Comparison of ENCODE assay signal across 8 cellular contexts in the genomic region with DNA sequence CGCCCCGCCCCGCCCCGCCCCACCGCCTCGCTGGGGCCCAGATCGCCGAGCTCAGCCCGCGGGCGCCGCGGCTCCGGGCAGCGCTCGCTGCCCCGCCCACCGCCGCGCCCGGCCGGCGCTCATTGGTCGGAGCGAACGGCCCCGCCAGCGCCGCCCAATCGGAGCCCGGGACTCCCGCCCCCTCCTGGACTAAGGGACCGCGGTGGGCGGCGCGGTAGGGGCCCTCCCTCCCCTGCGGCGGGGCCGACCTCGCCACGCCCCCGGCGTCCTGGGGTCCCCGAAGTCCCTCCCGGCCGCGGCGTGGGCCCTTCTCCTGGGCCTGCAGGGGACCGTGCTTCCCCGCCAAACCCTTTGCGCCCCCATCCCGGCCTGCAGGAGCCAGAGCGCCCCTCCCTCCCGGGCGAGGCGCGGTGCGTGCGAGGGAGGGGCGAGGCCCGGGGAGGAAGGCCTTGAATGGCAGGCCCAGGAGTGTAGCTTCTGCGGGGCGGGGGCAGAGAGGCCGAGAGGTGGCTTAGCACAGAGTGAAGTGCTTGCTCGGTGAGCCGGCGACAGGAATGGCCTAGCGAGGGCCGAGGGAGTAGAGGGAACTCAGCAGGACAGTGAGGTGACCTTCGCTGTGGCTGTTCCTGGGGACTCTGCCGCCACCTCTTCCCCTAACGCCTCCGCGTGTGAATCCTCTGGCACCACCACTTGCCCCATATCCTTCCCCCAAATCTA. TPM values are rescaled to one million over a fixed set of nuclear protein-coding genes. Genes with fewer than 3 reads are reported as not detected.
DNase-seq lines count a peak whose midpoint lies in the region; ATAC-seq, FAIRE-seq and TF ChIP-seq lines count a peak whose summit lies in the region.

A gene (minus strand): TSS at position 51 of the 717 bp plus-strand sequence. CDS start 7,366 bp downstream, outside the sequence.

- in situ Hi-C loops in HepG2 (cut with HindIII; ENCODE audit: extremely low pct_ligation_motif_present, low pct_unique_long_range_greater_than_20kb), result no loop called here

- TF ChIP-seq POLR2A in HepG2 (IDR thresholded peaks at IDR 0.05; ENCODE audit: insufficient read depth in 1 of 2, low read depth in 2 of 2, low read length in 2 of 2), result no peak; a peak in 1 of 4 replicates

- peaks cover 3% of the 10 kb centered on the region for H3K36me3 Mint-ChIP-seq in activated CD4-positive, alpha-beta T cell treated with anti-CD3 and anti-CD28 coated beads, Interleukin-2, amount 10 ng/mL, durations not matched to agents 24 days and 14 days (ENCODE audit: low read depth)

- peaks cover 0 to 16% of the 10 kb centered on the region in 2 experiments; a peak in 2 of 5 replicates for H3K27me3 ChIP-seq in HepG2 (ENCODE audit: control insufficient read depth in 1 of 2, insufficient read depth in 2 of 2, low read length in 2 of 2)

- H3K9ac ChIP-seq in HepG2 (ENCODE audit: insufficient read depth, low read depth, low read length), result peak within 1 kb of the TSS; percentile 71

- H3K36me3 ChIP-seq in HepG2 (replicated peaks in 1 of 2; ENCODE audit: control insufficient read depth in 1 of 2, insufficient read depth in 2 of 2, low read length in 2 of 2), result no peaks in the 10 kb centered on the region

- peak within 1 kb of the TSS; percentile 84 for H3K27ac Mint-ChIP-seq in activated CD4-positive, alpha-beta T cell treated with anti-CD3 and anti-CD28 coated beads, Interleukin-2, amount 10 ng/mL, durations not matched to agents 24 days and 14 days

- FAIRE-seq in HepG2 (lab: Jason Lieb, UNC), result peak; percentile 32

- no peak for TF ChIP-seq EP300 in HepG2 (IDR thresholded peaks at IDR 0.05; ENCODE audit: low read depth in 2 of 2, low read length in 2 of 2)
- no peak for TF ChIP-seq EP300 in HepG2 (CRISPR knock-in tag; IDR thresholded peaks at IDR 0.05; ENCODE audit: borderline replicate concordance)

- H3K27me3 Mint-ChIP-seq in activated CD4-positive, alpha-beta T cell treated with anti-CD3 and anti-CD28 coated beads, Interleukin-2, amount 10 ng/mL, durations not matched to agents 24 days and 14 days, result peaks cover 7% of the 10 kb centered on the region

- ATAC-seq in GM18909 (IDR thresholded peaks at IDR 0.05; ENCODE audit: poor library complexity, unreplicated experiment) (peak; percentile 88), HG03139 (IDR thresholded peaks at IDR 0.05; ENCODE audit: unreplicated experiment) (peak; percentile 71), HepG2 (peak; percentile 85)

- H2AFZ ChIP-seq in HepG2 (ENCODE audit: low read length), result no peak within 1 kb of the TSS

- WGBS in HepG2 (ENCODE audit: low lambda C conversion rate), result 23% methylated on average over 8 of the region's 75 CpGs

- intact Hi-C loops in activated CD4-positive, alpha-beta T cell treated with anti-CD3 and anti-CD28 coated beads, Interleukin-2, amount 10 ng/mL, durations not matched to agents 24 days and 14 days (cut with micrococcal nuclease), result loop anchor here (1.0 to 2.0 kb wide), 3 partner anchors 18 to 250 kb away; a partner anchor contains a TSS
- intact Hi-C loops in HepG2 (cut with micrococcal nuclease; ENCODE audit: unreplicated experiment), result no loop called here

- no peaks in the 10 kb centered on the region for H3K9me3 Mint-ChIP-seq in activated CD4-positive, alpha-beta T cell treated with anti-CD3 and anti-CD28 coated beads, Interleukin-2, amount 10 ng/mL, durations not matched to agents 24 days and 14 days

- peak within 1 kb of the TSS; percentile 90 for H3K4me2 ChIP-seq in HepG2 (ENCODE audit: low read depth, low read length)

- no peaks in the 10 kb centered on the region for H3K9me3 ChIP-seq in HepG2 (ENCODE audit: low read length)

- CTCF ChIA-PET in HepG2 (lab: Yijun Ruan, JAX; ENCODE audit: low intra/inter-chr PET ratio, low total read pairs), result no interaction called here

- DNase-seq in AG10803 (ENCODE audit: low read depth) (peak; percentile 72), NCI-H460 (ENCODE audit: extremely low read depth, low read depth) (peak; percentile 86), coronary artery (ENCODE audit: low spot score) (peak; percentile 89), HepG2 (ENCODE audit: low spot score) (peak; percentile 77)
- DNase-seq in activated CD4-positive, alpha-beta T cell treated with anti-CD3 and anti-CD28 coated beads, Interleukin-2, amount 10 ng/mL, durations not matched to agents 24 days and 14 days, result peak; percentile 98
- DNase-seq in stimulated activated CD4-positive, alpha-beta T cell treated with anti-CD3 and anti-CD28 coated beads, Interleukin-2, amount 100 ng/mL, for 48 hours, result peak; percentile 83 to 87

- POLR2A ChIA-PET in HepG2 (lab: Yijun Ruan, JAX), result interaction anchor here (1.0 to 3.5 kb wide), 3 partner anchors 11 to 90 kb away, joined by 3 to 47 read pairs (median 4); a partner anchor contains a TSS

- TF ChIP-seq CTCF in AG10803 (conservative IDR thresholded peaks at IDR 0.05; ENCODE audit: low read length), result no peak
- TF ChIP-seq CTCF in coronary artery (IDR thresholded peaks at IDR 0.05), result no peak
- TF ChIP-seq CTCF in HepG2 (CRISPR knock-in tag; IDR thresholded peaks at IDR 0.05), result 0 out of 2 replicates have a peak, but pooled peaks have one; percentile 18

- peak within 1 kb of the TSS; percentile 86 for H3K4me3 Mint-ChIP-seq in activated CD4-positive, alpha-beta T cell treated with anti-CD3 and anti-CD28 coated beads, Interleukin-2, amount 10 ng/mL, durations not matched to agents 24 days and 14 days

- peak; percentile 65 for TF ChIP-seq RAD21 in HepG2 (CRISPR knock-in tag; IDR thresholded peaks at IDR 0.05)

- H3K4me1 ChIP-seq in HepG2 (ENCODE audit: insufficient read depth, low read length), result peaks cover 35% of the 10 kb centered on the region

- peaks cover 24% of the 10 kb centered on the region for H3K4me1 Mint-ChIP-seq in activated CD4-positive, alpha-beta T cell treated with anti-CD3 and anti-CD28 coated beads, Interleukin-2, amount 10 ng/mL, durations not matched to agents 24 days and 14 days

- BruUV-seq in HepG2 (replicated peaks; lab: Mats Ljungman, UMichigan), result no TSS peak

- peak within 1 kb of the TSS; percentile 58 to 75 for H3K27ac ChIP-seq in coronary artery
- peak within 1 kb of the TSS; percentile 52 for H3K27ac ChIP-seq in HepG2 (ENCODE audit: extremely low read length, insufficient read depth, low read length)

- no peaks in the 10 kb centered on the region for H4K20me1 ChIP-seq in HepG2 (ENCODE audit: insufficient read depth, low read length)

- H3K4me3 ChIP-seq in AG10803 (ENCODE audit: low read length), result peak within 1 kb of the TSS; percentile 65
- H3K4me3 ChIP-seq in coronary artery, result peak within 1 kb of the TSS; percentile 76
- H3K4me3 ChIP-seq in HepG2 (replicated peaks in 1 of 3; ENCODE audit: insufficient read depth in 1 of 3, low read depth in 2 of 3, low read length in 3 of 3), result peak within 1 kb of the TSS; percentile 66 to 82 (median 75)

- H3K79me2 ChIP-seq in HepG2 (ENCODE audit: insufficient read depth, low read length), result no peaks in the 10 kb centered on the region

TF ChIP-seq in HepG2, 621 proteins besides CTCF, POLR2A, EP300 and RAD21 (continues in another document):
- TF ChIP-seq PHF8 (CRISPR knock-in tag; IDR thresholded peaks at IDR 0.05) (peak; percentile 94), ZNF136 (CRISPR knock-in tag; IDR thresholded peaks at IDR 0.05; ENCODE audit: low read depth) (no peak), ATRX (CRISPR knock-in tag; IDR thresholded peaks at IDR 0.05; ENCODE audit: borderline replicate concordance) (no peak), MLLT10 (CRISPR knock-in tag; IDR thresholded peaks at IDR 0.05) (no peak), MATR3 (CRISPR knock-in tag; IDR thresholded peaks at IDR 0.05) (no peak), SATB2 (CRISPR knock-in tag; IDR thresholded peaks at IDR 0.05) (no peak), KLF16 (CRISPR knock-in tag; IDR thresholded peaks at IDR 0.05) (peak in 1 of 2 experiments; percentile 34; a peak in 1 of 4 replicates), NONO (IDR thresholded peaks at IDR 0.05) (no peak), NONO (CRISPR knock-in tag; conservative IDR thresholded peaks at IDR 0.05) (peak; percentile 79), CBFB (CRISPR knock-in tag; IDR thresholded peaks at IDR 0.05) (no peak), JDP2 (CRISPR knock-in tag; IDR thresholded peaks at IDR 0.05; ENCODE audit: borderline replicate concordance) (no peak)

RNA-seq across cellular contexts. Expression of the gene that starts here (rescaled TPM):
- 11.9 and 12.8 TPM in 2 replicates for total RNA-seq in NCI-H460 (2014; rRNA removed; shearing (Covaris generic))
- 67.2 and 70.9 TPM in 2 replicates for polyA plus RNA-seq in NCI-H460 (2014; cell fraction: nucleus; rRNA removed)
- 8.6 and 9.2 TPM in 2 replicates for total RNA-seq in activated CD4-positive, alpha-beta T cell treated with anti-CD3 and anti-CD28 coated beads, Interleukin-2, amount 10 ng/mL, durations not matched to agents 24 days and 14 days
- total RNA-seq in HepG2 (2016; rRNA removed; fragmentation: Illumina TruSeq; extraction: Trizol), result 0.83 and 1.5 TPM in 2 replicates
- 0.09 and 0.20 TPM in 2 replicates for total RNA-seq in HepG2 (2016; cell fraction: cytosol; rRNA removed; fragmentation: Illumina TruSeq; extraction: Trizol; ENCODE audit: low read depth)
- 0.85 and 1.3 TPM in 2 replicates for total RNA-seq in HepG2 (2016; cell fraction: insoluble cytoplasmic fraction; rRNA removed; fragmentation: Illumina TruSeq; extraction: Trizol)
- 0.62 and 0.65 TPM in 2 replicates for total RNA-seq in HepG2 (2016; cell fraction: membrane; rRNA removed; fragmentation: Illumina TruSeq; extraction: Trizol)
- 1.3 and 1.8 TPM in 2 replicates for total RNA-seq in HepG2 (2016; cell fraction: nucleus; rRNA removed; fragmentation: Illumina TruSeq; extraction: Trizol)
- 1.6 and 2.1 TPM in 2 replicates for polyA plus RNA-seq in HepG2 (2011; rRNA removed)
- 1.1 TPM in 2 replicates for polyA plus RNA-seq in HepG2 (2011; cell fraction: cytosol; rRNA removed)
- polyA plus RNA-seq in HepG2 (2011; cell fraction: nucleus; rRNA removed), result 6.4 and 7.0 TPM in 2 replicates
- polyA plus RNA-seq in HepG2 (2012), result 1.1 and 1.4 TPM in 2 replicates
- polyA plus RNA-seq in HepG2 (2016; cell fraction: cytosol; fragmentation: Illumina TruSeq; extraction: Trizol; ENCODE audit: low read depth), result 0.11 and 0.17 TPM in 2 replicates
- 0.91 and 0.97 TPM in 2 replicates for polyA plus RNA-seq in HepG2 (2016; cell fraction: insoluble cytoplasmic fraction; fragmentation: Illumina TruSeq; extraction: Trizol; ENCODE audit: low read depth)
- 0.35 and 0.49 TPM in 2 replicates for polyA plus RNA-seq in HepG2 (2016; cell fraction: membrane; fragmentation: Illumina TruSeq; extraction: Trizol; ENCODE audit: low read depth)
- polyA plus RNA-seq in HepG2 (2016; cell fraction: nucleus; fragmentation: Illumina TruSeq; extraction: Trizol; ENCODE audit: insufficient read depth, low read depth), result 3.4 and 4.1 TPM in 2 replicates
- polyA minus RNA-seq in HepG2 (2011; rRNA and poly(A)+ RNA removed; ENCODE audit: low replicate concordance), result 2.5 and 40.0 TPM in 2 replicates
- polyA minus RNA-seq in HepG2 (2011; cell fraction: cytosol; rRNA and poly(A)+ RNA removed), result 0.20 and 0.62 TPM in 2 replicates
- 1.5 and 2.2 TPM in 2 replicates for polyA minus RNA-seq in HepG2 (2011; cell fraction: nucleus; rRNA and poly(A)+ RNA removed)

Comparison
In these comparisons a context has a peak if more than half of its experiments do, and no peak if none do; other contexts are left out.
1. Peak in every context shown above with its lines: DNase-seq, ATAC-seq, H3K4me3 ChIP-seq and H3K27ac ChIP-seq.